ENCODE assay signal across 8 cellular contexts in the genomic region with DNA sequence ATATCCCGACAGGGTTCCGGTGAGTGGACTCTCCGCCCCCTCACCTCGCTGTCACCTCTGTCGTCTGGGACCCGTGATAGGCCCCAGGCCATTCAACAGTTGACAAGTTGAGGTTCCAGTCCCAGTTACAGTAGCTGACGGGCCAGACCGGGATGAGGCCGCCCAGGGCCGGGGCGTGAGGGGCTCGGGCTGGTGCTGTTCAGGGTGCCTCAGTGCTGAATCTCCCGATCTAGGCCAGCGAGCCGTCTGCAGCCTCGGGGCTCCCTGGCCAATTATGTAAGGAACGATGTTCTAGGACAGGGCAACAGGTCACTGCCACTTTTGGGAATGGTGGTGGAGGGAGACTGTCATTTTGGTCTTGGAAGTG. TPM values are rescaled to one million over a fixed set of nuclear protein-coding genes. Genes with fewer than 3 reads are reported as not detected.
A peak's percentile ranks its signal among the peaks of the same experiment; 100 is the strongest.
DNase-seq lines count a peak whose midpoint lies in the region; ATAC-seq and TF ChIP-seq lines count a peak whose summit lies in the region.

No MANE protein-coding gene starts in this region.

- H3K27me3 ChIP-seq in WERI-Rb-1 (ENCODE audit: insufficient read depth, low read depth, severe bottlenecking) (no peaks in the 10 kb centered on the region), esophagus squamous epithelium (no peaks in the 10 kb centered on the region)

- no peak for TF ChIP-seq POLR2A in esophagus squamous epithelium (IDR thresholded peaks at IDR 0.05)

- peak; percentile 43 for DNase-seq in GM03348 (ENCODE audit: low spot score)
- no peak for DNase-seq in WERI-Rb-1
- DNase-seq in esophagus squamous epithelium (lab: John Stamatoyannopoulos, UW), result no peak
- DNase-seq in omental fat pad (ENCODE audit: low spot score), result no peak
- no peak for DNase-seq in NCI-H774 (lab: John Stamatoyannopoulos, UW)
- no peak for DNase-seq in NCI-H82 (lab: John Stamatoyannopoulos, UW)

- peak; percentile 1 for ATAC-seq in HG03025 (IDR thresholded peaks at IDR 0.05; ENCODE audit: low FRiP score, unreplicated experiment)
- ATAC-seq in omental fat pad (ENCODE audit: low FRiP score), result peak; percentile 15
- no peak for ATAC-seq in GM19463 (IDR thresholded peaks at IDR 0.05; ENCODE audit: unreplicated experiment)

- intact Hi-C loops in esophagus squamous epithelium (cut with DNase I), result no loop called here

- H3K27ac ChIP-seq in WERI-Rb-1, result peak overlapping the region; percentile 69
- peak overlapping the region; percentile 69 to 92 (median 88) for H3K27ac ChIP-seq in esophagus squamous epithelium

- H3K4me3 ChIP-seq in WERI-Rb-1 (ENCODE audit: low read depth, low read length), result peak overlapping the region; percentile 58
- H3K4me3 ChIP-seq in esophagus squamous epithelium, result peak overlapping the region; percentile 73 to 87 (median 78)

- WGBS in esophagus squamous epithelium, 2 donors, result 0% methylated on average over 6 of the region's 17 CpGs; no CpG with 5 or more reads in 1 of the 2 donors

- no peak for TF ChIP-seq CTCF in WERI-Rb-1 (IDR thresholded peaks at IDR 0.05; ENCODE audit: low read depth, low read length)
- TF ChIP-seq CTCF in esophagus squamous epithelium (IDR thresholded peaks at IDR 0.05), result no peak
- no peak for TF ChIP-seq CTCF in omental fat pad (IDR thresholded peaks at IDR 0.05)

- H3K36me3 ChIP-seq in WERI-Rb-1 (peaks cover 43% of the 10 kb centered on the region), esophagus squamous epithelium (peaks cover 12 to 40% (median 15%) of the 10 kb centered on the region in 3 donors)

- H3K9me3 ChIP-seq in WERI-Rb-1 (ENCODE audit: severe bottlenecking) (no peaks in the 10 kb centered on the region), esophagus squamous epithelium (no peaks in the 10 kb centered on the region)

- peaks cover 13 to 59% (median 28%) of the 10 kb centered on the region in 3 donors for H3K4me1 ChIP-seq in esophagus squamous epithelium

RNA-seq across cellular contexts. Expression of gene GABARAPL2, which starts 0.7 kb away (rescaled TPM):
- total RNA-seq in esophagus squamous epithelium (10 to 100 TPM; 47.4 to 75.0 (median 65.2) TPM), omental fat pad (100 to 1,000 TPM in 1 of 4 donors, 10 to 100 TPM in 3; 76.9 to 119 (median 89.2) TPM)

RNA-seq across cellular contexts. Expression of gene TMEM231, which starts 10.8 kb away (rescaled TPM):
- total RNA-seq in esophagus squamous epithelium, result 1 to 10 TPM; 1.2 to 4.2 (median 1.9) TPM
- total RNA-seq in omental fat pad, result 1 to 10 TPM; 3.9 to 9.2 (median 7.0) TPM

RNA-seq across cellular contexts. Expression of gene CHST5, which starts 31.0 kb away (rescaled TPM):
- total RNA-seq in esophagus squamous epithelium, result under 1 TPM in 1 of 4 donors, not detected in 3; 0.19 TPM
- total RNA-seq in omental fat pad, result under 1 TPM in 1 of 4 donors, not detected in 3; 0.09 TPM

RNA-seq across cellular contexts. Expression of gene ADAT1, which starts 56.2 kb away (rescaled TPM):
- 10 to 100 TPM; 17.9 to 35.2 (median 25.3) TPM for total RNA-seq in esophagus squamous epithelium
- total RNA-seq in omental fat pad, result 10 to 100 TPM; 32.5 to 57.7 (median 51.3) TPM
